9 cellular contexts compared by ENCODE assay signal in genomic region chr19:6062274-6062673, GRCh38. TPM values are rescaled to one million over a fixed set of nuclear protein-coding genes. Genes with fewer than 3 reads are reported as not detected.
DNase-seq lines count a peak whose midpoint lies in the region; ATAC-seq, FAIRE-seq and TF ChIP-seq lines count a peak whose summit lies in the region.
"Had no signal": no experiment of that assay in that cellular context is flagged by ENCODE, and none has a peak within 500 bp of the region (broad histone marks: within the 10 kb centered on the region; RNA-seq: fewer than 3 reads in every experiment).

No MANE protein-coding gene starts in this region.

- H3K27ac ChIP-seq in mammary epithelial cell (ENCODE audit: insufficient read depth, low read depth, low read length) (peak overlapping the region; percentile 96), vagina (peak overlapping the region; percentile 63)

- 98% methylated on average over 11 of the region's 11 CpGs for WGBS in mammary epithelial cell (ENCODE audit: low coverage, missing lambda C conversion rate)

- CTCF ChIA-PET in mammary epithelial cell (lab: Charles Lee; ENCODE audit: low non-redundant PET), result no interaction called here

- H3K9me3 ChIP-seq in mammary epithelial cell (replicated peaks; ENCODE audit: insufficient read depth, low read length) (no peaks in the 10 kb centered on the region), vagina (no peaks in the 10 kb centered on the region)

- BruUV-seq in mammary epithelial cell (replicated peaks; lab: Mats Ljungman, UMichigan), result no TSS peak

- ATAC-seq in GM18517 (IDR thresholded peaks at IDR 0.05; ENCODE audit: unreplicated experiment), result no peak

- H3K4me3 ChIP-seq in mammary epithelial cell (replicated peaks in 1 of 3; ENCODE audit: insufficient read depth in 1 of 3, low read depth in 2 of 3, low read length in 3 of 3), result no peak overlapping the region
- no peak overlapping the region for H3K4me3 ChIP-seq in vagina

- H3K4me1 ChIP-seq in mammary epithelial cell (ENCODE audit: insufficient read depth, low read length) (peaks cover 84% of the 10 kb centered on the region), vagina (peaks cover 91% of the 10 kb centered on the region)

- in situ Hi-C loops in mammary epithelial cell (cut with MboI; ENCODE audit: low sequenced_read_pairs in 2 of 2), result no loop called here

- intact Hi-C loops in mammary epithelial cell (cut with micrococcal nuclease), result no loop called here
- intact Hi-C loops in vagina (cut with DNase I), result no loop called here

- TF ChIP-seq CTCF in mammary epithelial cell (conservative IDR thresholded peaks at IDR 0.05 in 1 of 2, IDR thresholded peaks at IDR 0.05 in 1 of 2; ENCODE audit: extremely low read depth in 1 of 2, insufficient read depth in 1 of 2, low read depth in 1 of 2, low read length in 2 of 2) (no peak), vagina (IDR thresholded peaks at IDR 0.05) (no peak), D721Med (IDR thresholded peaks at IDR 0.05; ENCODE audit: insufficient read depth, missing control alignments) (no peak)

- H3K79me2 ChIP-seq in mammary epithelial cell (ENCODE audit: insufficient read depth, low read length), result peaks cover 45% of the 10 kb centered on the region

- H3K36me3 ChIP-seq in mammary epithelial cell (ENCODE audit: insufficient read depth, low read length) (no peaks in the 10 kb centered on the region), vagina (no peaks in the 10 kb centered on the region)

- FAIRE-seq in D721Med (lab: Jason Lieb, UNC), result no peak
- FAIRE-seq: TTC549 had no signal

- dilution Hi-C loops in mammary epithelial cell (cut with HindIII; ENCODE audit: low sequenced_read_pairs), result no loop called here

- H4K20me1 ChIP-seq in mammary epithelial cell (ENCODE audit: insufficient read depth, low read length), result no peaks in the 10 kb centered on the region

- H3K4me2 ChIP-seq in mammary epithelial cell (ENCODE audit: insufficient read depth, low read depth, low read length), result no peak overlapping the region

- H3K27me3 ChIP-seq in mammary epithelial cell (ENCODE audit: insufficient read depth, low read length) (no peaks in the 10 kb centered on the region), vagina (no peaks in the 10 kb centered on the region)

- TF ChIP-seq POLR2A in vagina (IDR thresholded peaks at IDR 0.05), result no peak

- H3K9ac ChIP-seq in mammary epithelial cell (ENCODE audit: insufficient read depth, low read length), result no peak overlapping the region

- peak; percentile 28 to 32 for DNase-seq in stimulated activated CD4-positive, alpha-beta T cell treated with anti-CD3 and anti-CD28 coated beads, Interleukin-2, amount 100 ng/mL, for 24 hours
- no peak for DNase-seq in stimulated activated CD4-positive, alpha-beta T cell treated with anti-CD3 and anti-CD28 coated beads, Interleukin-2, amount 100 ng/mL, for 48 hours
- DNase-seq in mammary epithelial cell (no peak), mesenteric fat pad (ENCODE audit: low spot score) (peak; percentile 88), vagina (ENCODE audit: extremely low spot score in 2 of 2) (peak in 1 of 2 donors; percentile 83), NAMALWA (ENCODE audit: low spot score) (no peak), D721Med (ENCODE audit: insufficient read length, low spot score) (no peak)

- H2AFZ ChIP-seq in mammary epithelial cell (ENCODE audit: low read depth, low read length), result no peak overlapping the region

RNA-seq across cellular contexts. Expression of gene RFX2, which starts 48.0 kb away (rescaled TPM):
- total RNA-seq in mammary epithelial cell, result 10 to 100 TPM in 1 of 2 donors, 1 to 10 TPM in 1; 6.5 to 15.6 TPM
- 8.2 TPM for polyA plus RNA-seq in mammary epithelial cell
- polyA minus RNA-seq in mammary epithelial cell, result 48.1 TPM
- total RNA-seq in mesenteric fat pad, result 27.9 TPM
- 12.0 TPM for total RNA-seq in vagina

Comparison
In these comparisons a context has a peak if more than half of its experiments do, and no peak if none do; other contexts are left out.
1. DNase-seq: peak in stimulated activated CD4-positive, alpha-beta T cell treated with anti-CD3 and anti-CD28 coated beads, Interleukin-2, amount 100 ng/mL, for 24 hours (2 of 2) and mesenteric fat pad (single experiment); none in stimulated activated CD4-positive, alpha-beta T cell treated with anti-CD3 and anti-CD28 coated beads, Interleukin-2, amount 100 ng/mL, for 48 hours (0 of 2), mammary epithelial cell (single experiment), NAMALWA (single experiment) and D721Med (single experiment).